9 cellular contexts compared by ENCODE assay signal in the genomic region with DNA sequence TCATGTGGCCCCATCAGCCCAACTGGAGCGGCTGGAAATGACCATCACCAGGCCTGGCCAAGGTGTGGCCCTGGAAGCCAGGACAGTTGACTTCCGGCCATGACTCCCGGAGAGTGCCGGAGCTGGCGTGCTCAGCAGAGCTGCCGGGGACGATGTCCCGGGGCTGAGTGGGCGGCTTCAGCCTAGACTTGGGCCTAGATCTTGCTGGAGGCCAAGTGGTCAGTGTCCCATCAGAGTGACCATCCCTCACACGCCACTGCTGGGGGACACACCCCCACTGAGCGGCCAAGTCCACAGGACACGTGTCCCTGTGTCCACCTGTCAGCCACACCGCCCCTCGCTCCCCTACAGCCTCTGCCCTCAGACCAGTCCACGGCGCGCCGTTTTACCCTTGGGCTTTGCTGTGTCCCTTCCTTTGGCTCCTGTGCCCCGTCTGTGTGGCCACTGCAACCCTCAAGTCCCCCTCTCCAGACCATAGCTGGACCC. TPM values are rescaled to one million over a fixed set of nuclear protein-coding genes. Genes with fewer than 3 reads are reported as not detected.
DNase-seq lines count a peak whose midpoint lies in the region; ATAC-seq and TF ChIP-seq lines count a peak whose summit lies in the region.
"Had no signal": no experiment of that assay in that cellular context is flagged by ENCODE, and none has a peak within 500 bp of the region (broad histone marks: within the 10 kb centered on the region; RNA-seq: fewer than 3 reads in every experiment).

No MANE protein-coding gene starts in this region.

- intact Hi-C loops in left lung (cut with DNase I): loop anchor here in 1 of 2 donors (10.0 kb wide), 1 partner anchor 194 kb away; no protein-coding TSS in a partner anchor

- H3K4me3 Mint-ChIP-seq in brain: peak overlapping the region; percentile 43 to 69 (median 63)

- peak overlapping the region in 3 of 5 donors; percentile 66 to 77 (median 72) for H3K9ac ChIP-seq in subcutaneous abdominal adipose tissue (ENCODE audit: low read length in 5 of 5)

- no peaks in the 10 kb centered on the region for H3K9me3 Mint-ChIP-seq in brain
- H3K9me3 Mint-ChIP-seq: T-helper 1 cell treated with Interleukin-12 subunit alpha and Interleukin-12 subunit beta and Interleukin-4 antibody, amounts not matched to agents 30 μg/mL and 1 μg/mL, for 36 hours had no signal

- ATAC-seq in left lung (no peak), GM19395 (IDR thresholded peaks at IDR 0.05; ENCODE audit: unreplicated experiment) (no peak), HG02981 (IDR thresholded peaks at IDR 0.05; ENCODE audit: unreplicated experiment) (no peak)

- H3K27me3 ChIP-seq in left lung: no peaks in the 10 kb centered on the region
- H3K27me3 ChIP-seq in subcutaneous abdominal adipose tissue (ENCODE audit: control insufficient read depth in 5 of 5, insufficient read depth in 4 of 5, low read length in 5 of 5): no peaks in the 10 kb centered on the region

- DNase-seq in NB4 (ENCODE audit: low read depth): no peak
- no peak for DNase-seq in left lung
- no peak for DNase-seq in stimulated activated naive CD4-positive, alpha-beta T cell treated with Interleukin-2 at 50 U/mL for 16 hours (lab: John Stamatoyannopoulos, UW)
- no peak for DNase-seq in NCI-H345 (lab: John Stamatoyannopoulos, UW)

- peak overlapping the region; percentile 60 for H3K4me3 ChIP-seq in NB4 (ENCODE audit: low read depth, low read length)
- H3K4me3 ChIP-seq in left lung: peak overlapping the region; percentile 46 to 57
- peak overlapping the region in 4 of 5 donors; percentile 61 to 75 (median 72) for H3K4me3 ChIP-seq in subcutaneous abdominal adipose tissue (ENCODE audit: low read depth in 1 of 5, low read length in 5 of 5)

- TF ChIP-seq CTCF in NB4 (IDR thresholded peaks at IDR 0.05; ENCODE audit: low read depth, low read length) (no peak), brain (conservative IDR thresholded peaks at IDR 0.05) (no peak), left lung (IDR thresholded peaks at IDR 0.05) (no peak)

- H3K4me1 ChIP-seq in left lung (peaks cover 35 to 59% of the 10 kb centered on the region in 2 donors), subcutaneous abdominal adipose tissue (ENCODE audit: control insufficient read depth in 5 of 5, insufficient read depth in 5 of 5, low read length in 5 of 5) (peaks cover 1 to 51% (median 38%) of the 10 kb centered on the region in 5 donors)

- peak overlapping the region; percentile 91 to 95 for H3K27ac ChIP-seq in left lung
- H3K27ac ChIP-seq in subcutaneous abdominal adipose tissue (ENCODE audit: low read depth, low read length): peak overlapping the region; percentile 86

- peaks cover 3% of the 10 kb centered on the region for H3K36me3 Mint-ChIP-seq in brain

- H3K27me3 Mint-ChIP-seq in brain: no peaks in the 10 kb centered on the region

- H3K27ac Mint-ChIP-seq in brain: peak overlapping the region; percentile 23 to 94 (median 73)
- H3K27ac Mint-ChIP-seq: T-helper 1 cell treated with Interleukin-12 subunit alpha and Interleukin-12 subunit beta and Interleukin-4 antibody, amounts not matched to agents 30 μg/mL and 1 μg/mL, for 36 hours had no signal

- H3K36me3 ChIP-seq in left lung (peaks cover 0 to 11% of the 10 kb centered on the region in 2 donors), subcutaneous abdominal adipose tissue (ENCODE audit: control insufficient read depth in 5 of 5, insufficient read depth in 5 of 5, low read length in 5 of 5) (peaks cover 0 to 5% (median 0%) of the 10 kb centered on the region in 5 donors)

- TF ChIP-seq POLR2A in NB4 (IDR thresholded peaks at IDR 0.05; ENCODE audit: extremely low read depth, insufficient read length): no peak

- no peaks in the 10 kb centered on the region for H3K9me3 ChIP-seq in left lung
- H3K9me3 ChIP-seq in subcutaneous abdominal adipose tissue (ENCODE audit: control insufficient read depth in 5 of 5, low read length in 5 of 5): no peaks in the 10 kb centered on the region

- H3K4me1 Mint-ChIP-seq in brain: peaks cover 40% of the 10 kb centered on the region

RNA-seq across cellular contexts. Expression of a gene that starts 4.0 kb away (rescaled TPM):
- 112 TPM for polyA plus RNA-seq in brain (ENCODE audit: insufficient read depth, low read depth, low replicate concordance)
- 10 to 100 TPM; 51.6 to 69.7 TPM for total RNA-seq in left lung

RNA-seq across cellular contexts. Expression of a gene that starts 37.6 kb away (rescaled TPM):
- 48.5 TPM for polyA plus RNA-seq in brain (ENCODE audit: insufficient read depth, low read depth, low replicate concordance)
- 10 to 100 TPM; 75.8 to 89.0 TPM for total RNA-seq in left lung
